ENCODE assay signal across 8 cellular contexts in the genomic region with DNA sequence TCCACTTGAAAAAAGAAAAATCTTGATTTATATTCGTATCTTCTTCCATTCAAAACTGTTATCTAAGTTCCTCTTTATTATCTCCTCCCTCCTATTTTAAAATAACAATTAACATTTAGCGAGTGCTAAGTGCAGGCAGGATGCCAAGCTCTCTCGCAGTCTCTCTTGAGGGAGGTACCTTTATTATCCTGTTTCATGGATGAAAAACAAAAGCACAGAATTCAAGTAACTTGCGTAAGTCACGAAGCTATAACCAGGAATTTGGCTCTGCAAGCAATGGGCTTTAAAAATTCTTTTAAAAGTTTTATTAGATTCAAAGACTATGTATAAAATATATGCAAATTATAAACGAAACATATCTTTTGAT.
DNase-seq lines count a peak whose midpoint lies in the region; ATAC-seq and TF ChIP-seq lines count a peak whose summit lies in the region.

No MANE protein-coding gene starts in this region.

- H3K36me3 Mint-ChIP-seq in osteocyte (ENCODE audit: unreplicated experiment), result no peaks in the 10 kb centered on the region

- H3K4me1 Mint-ChIP-seq in osteocyte (ENCODE audit: unreplicated experiment), result peaks cover 23% of the 10 kb centered on the region

- H3K27ac Mint-ChIP-seq in osteocyte (ENCODE audit: unreplicated experiment), result peak overlapping the region; percentile 99

- peak overlapping the region; percentile 99 for H3K4me2 ChIP-seq in fibroblast of lung (ENCODE audit: extremely low read depth, insufficient read depth, low read length)

- no peak for TF ChIP-seq RAD21 in Ishikawa (IDR thresholded peaks at IDR 0.05; ENCODE audit: low read depth)

- H3K4me1 ChIP-seq in SJSA1 (replicated peaks), result peaks cover 22% of the 10 kb centered on the region
- H3K4me1 ChIP-seq in fibroblast of lung (ENCODE audit: control insufficient read depth, extremely low read depth, insufficient read depth, low read length), result peaks cover 7% of the 10 kb centered on the region

- H3K27ac ChIP-seq in SJSA1 (peak overlapping the region; percentile 99), fibroblast of lung (ENCODE audit: insufficient read depth, low read length) (peak overlapping the region; percentile 99)

- no peaks in the 10 kb centered on the region for H4K20me1 ChIP-seq in fibroblast of lung (ENCODE audit: control insufficient read depth, extremely low read depth, insufficient read depth, low read length)

- H3K9me3 Mint-ChIP-seq in osteocyte (ENCODE audit: unreplicated experiment), result no peaks in the 10 kb centered on the region

- H3K36me3 ChIP-seq in BJ (ENCODE audit: control insufficient read depth, insufficient read depth, low read length) (no peaks in the 10 kb centered on the region), SJSA1 (peaks cover 6% of the 10 kb centered on the region), fibroblast of lung (ENCODE audit: control insufficient read depth, insufficient read depth, low read length) (no peaks in the 10 kb centered on the region)

- CTCF ChIA-PET in BJ (lab: Yijun Ruan, JAX), result interaction anchor here (0.7 to 1.8 kb wide), 4 partner anchors 15 to 1990 kb away, joined by 3 read pairs; no protein-coding TSS in a partner anchor

- H3K27me3 Mint-ChIP-seq in osteocyte (ENCODE audit: unreplicated experiment), result no peaks in the 10 kb centered on the region

- POLR2A ChIA-PET in BJ (lab: Charles Lee), result interaction anchor here (0.7 to 1.8 kb wide), 4 partner anchors 104 to 829 kb away, joined by 3 to 11 read pairs (median 6); no protein-coding TSS in a partner anchor

- H3K79me2 ChIP-seq in fibroblast of lung (ENCODE audit: control insufficient read depth, insufficient read depth, low read length), result peaks cover 12% of the 10 kb centered on the region

- peak overlapping the region; percentile 91 for H3K4me3 Mint-ChIP-seq in osteocyte (ENCODE audit: unreplicated experiment)

- H3K9ac ChIP-seq in fibroblast of lung (ENCODE audit: insufficient read depth, low read length), result peak overlapping the region; percentile 87

- TF ChIP-seq CTCF in BJ (IDR thresholded peaks at IDR 0.05; ENCODE audit: insufficient read depth, low read depth, low read length) (no peak), fibroblast of lung (conservative IDR thresholded peaks at IDR 0.05 in 1 of 2, IDR thresholded peaks at IDR 0.05 in 1 of 2; ENCODE audit: low read depth in 1 of 2, low read length in 2 of 2) (no peak), osteocyte (IDR thresholded peaks at IDR 0.05) (no peak)

- no peak for DNase-seq in BJ (ENCODE audit: low read depth)
- no peak for DNase-seq in SJSA1 (ENCODE audit: low read depth in 1 of 2, low spot score in 2 of 2)
- peak; percentile 71 to 84 for DNase-seq in fibroblast of lung (ENCODE audit: low read depth in 2 of 2)
- no peak for DNase-seq in osteocyte (ENCODE audit: extremely low spot score, unreplicated experiment)
- DNase-seq in stimulated activated CD4-positive, alpha-beta T cell treated with anti-CD3 and anti-CD28 coated beads, Interleukin-4, amount 100 ng/mL, for 4 hours, result no peak

- TF ChIP-seq EP300 in Ishikawa (IDR thresholded peaks at IDR 0.05; ENCODE audit: borderline replicate concordance), result no peak

- no peak overlapping the region for H2AFZ ChIP-seq in fibroblast of lung (ENCODE audit: low read length)

- H3K4me3 ChIP-seq in BJ (ENCODE audit: low read depth, low read length) (peak overlapping the region; percentile 73), SJSA1 (peak overlapping the region; percentile 92), fibroblast of lung (replicated peaks in 1 of 4; ENCODE audit: control extremely low read depth in 1 of 4, insufficient read depth in 1 of 4, low read depth in 3 of 4, low read length in 4 of 4) (peak overlapping the region; percentile 38 to 85 (median 65))

- H3K9me3 ChIP-seq in SJSA1 (replicated peaks) (no peaks in the 10 kb centered on the region), fibroblast of lung (ENCODE audit: control insufficient read depth, insufficient read depth, low read depth, low read length) (no peaks in the 10 kb centered on the region)

- ATAC-seq in GM21717 (IDR thresholded peaks at IDR 0.05; ENCODE audit: unreplicated experiment), result no peak
- no peak for ATAC-seq in GM21423 (IDR thresholded peaks at IDR 0.05; ENCODE audit: unreplicated experiment)

- no peaks in the 10 kb centered on the region for H3K27me3 ChIP-seq in BJ (ENCODE audit: control insufficient read depth, insufficient read depth, low read length)
- H3K27me3 ChIP-seq in SJSA1 (replicated peaks), result no peaks in the 10 kb centered on the region
- no peaks in the 10 kb centered on the region for H3K27me3 ChIP-seq in fibroblast of lung (ENCODE audit: control insufficient read depth, insufficient read depth, low read length)

TF ChIP-seq in Ishikawa, 13 proteins besides CTCF, POLR2A, EP300 and RAD21:
- 0 out of 2 replicates have a peak, but pooled peaks have one; percentile 36 for TF ChIP-seq CEBPB (IDR thresholded peaks at IDR 0.05)
- no peak for TF ChIP-seq YY1 (IDR thresholded peaks at IDR 0.05; ENCODE audit: low read depth)

Comparison
In these comparisons a context has a peak if more than half of its experiments do, and no peak if none do; other contexts are left out.
1. DNase-seq: peak in fibroblast of lung (2 of 2); none in BJ (single experiment), SJSA1 (0 of 2), osteocyte (single experiment) and stimulated activated CD4-positive, alpha-beta T cell treated with anti-CD3 and anti-CD28 coated beads, Interleukin-4, amount 100 ng/mL, for 4 hours (0 of 2).
2. Peak in every context shown above with its lines, with median percentiles within 50 percentile points of each other: H3K4me3 ChIP-seq.